In the genomic region with DNA sequence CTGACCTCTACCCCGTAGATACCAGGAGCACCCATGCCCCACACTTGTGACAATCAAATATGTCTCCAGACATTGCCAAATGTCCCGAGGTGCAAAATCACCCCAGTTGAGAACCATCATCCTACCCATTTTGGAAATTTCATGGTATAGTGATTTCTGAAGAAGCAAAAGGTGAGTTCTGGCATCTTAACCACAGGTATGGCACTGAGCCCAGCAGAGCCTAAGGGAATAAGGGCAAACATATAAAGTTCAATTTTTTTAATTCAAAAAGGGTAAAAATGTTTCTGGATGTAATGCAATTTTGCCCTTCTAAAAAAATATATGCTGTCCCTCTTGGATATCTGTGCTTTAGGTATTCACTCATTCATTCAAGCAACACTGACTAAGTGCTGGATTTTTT, we compare ENCODE assay signal across 8 cellular contexts. TPM values are rescaled to one million over a fixed set of nuclear protein-coding genes. Genes with fewer than 3 reads are reported as not detected.
"Had no signal": no experiment of that assay in that cellular context is flagged by ENCODE, and none has a peak within 500 bp of the region (broad histone marks: within the 10 kb centered on the region; RNA-seq: fewer than 3 reads in every experiment).

No MANE protein-coding gene starts in this region.

- H3K4me3 Mint-ChIP-seq: IgD-negative memory B cell had no signal

- DNase-seq: IMR-90, KBM-7, KG1 had no signal

- H3K4me3 ChIP-seq: K562 had no signal

- H3K27ac ChIP-seq: HL-60 had no signal

- H3K27ac Mint-ChIP-seq: IgD-negative memory B cell had no signal

RNA-seq across cellular contexts. Expression of gene CPXM2, which starts 30.5 kb away (rescaled TPM):
- total RNA-seq: HepG2, HT-29, IMR-90, K562 had no signal
